In genomic region chr5:17229308-17229707, GRCh38 we compare ENCODE assay signal across 11 cellular contexts. TPM values are rescaled to one million over a fixed set of nuclear protein-coding genes. Genes with fewer than 3 reads are reported as not detected.
DNase-seq lines count a peak whose midpoint lies in the region; ATAC-seq, FAIRE-seq and TF ChIP-seq lines count a peak whose summit lies in the region.
"Had no signal": no experiment of that assay in that cellular context is flagged by ENCODE, and none has a peak within 500 bp of the region (broad histone marks: within the 10 kb centered on the region; RNA-seq: fewer than 3 reads in every experiment).

No MANE protein-coding gene starts in this region.

- H3K27me3 ChIP-seq in gastroesophageal sphincter, result peaks cover 36% of the 10 kb centered on the region

- H3K36me3 Mint-ChIP-seq in glutamatergic neuron (ENCODE audit: unreplicated experiment), result peaks cover 4% of the 10 kb centered on the region
- no peaks in the 10 kb centered on the region for H3K36me3 Mint-ChIP-seq in activated T-cell treated with anti-CD3 and anti-CD28 coated beads, Interleukin-2, amount 50 U/mL, for 24 hours (ENCODE audit: low read depth)

- FAIRE-seq in GM12891 (lab: Jason Lieb, UNC), result no peak

- H3K4me1 ChIP-seq in gastroesophageal sphincter, result no peaks in the 10 kb centered on the region

- TF ChIP-seq CTCF in glutamatergic neuron (IDR thresholded peaks at IDR 0.05; ENCODE audit: partially characterized antibody, unreplicated experiment) (no peak), gastroesophageal sphincter (IDR thresholded peaks at IDR 0.05) (no peak)

- peaks cover 73% of the 10 kb centered on the region for H3K4me1 Mint-ChIP-seq in glutamatergic neuron (ENCODE audit: low read depth, unreplicated experiment)
- H3K4me1 Mint-ChIP-seq in activated T-cell treated with anti-CD3 and anti-CD28 coated beads, Interleukin-2, amount 50 U/mL, for 24 hours (ENCODE audit: low read depth), result no peaks in the 10 kb centered on the region

- H3K4me3 Mint-ChIP-seq in glutamatergic neuron (ENCODE audit: unreplicated experiment), result peak overlapping the region; percentile 72
- no peak overlapping the region for H3K4me3 Mint-ChIP-seq in activated T-cell treated with anti-CD3 and anti-CD28 coated beads, Interleukin-2, amount 50 U/mL, for 24 hours

- H3K9me3 ChIP-seq in gastroesophageal sphincter, result no peaks in the 10 kb centered on the region

- TF ChIP-seq EP300 in gastroesophageal sphincter (IDR thresholded peaks at IDR 0.05), result no peak

- H3K27ac ChIP-seq in gastroesophageal sphincter, result no peak overlapping the region

- no peak overlapping the region for H3K4me3 ChIP-seq in gastroesophageal sphincter

- no peaks in the 10 kb centered on the region for H3K36me3 ChIP-seq in gastroesophageal sphincter

- H3K9me3 Mint-ChIP-seq in glutamatergic neuron (ENCODE audit: unreplicated experiment), result peaks cover 25% of the 10 kb centered on the region
- no peaks in the 10 kb centered on the region for H3K9me3 Mint-ChIP-seq in activated T-cell treated with anti-CD3 and anti-CD28 coated beads, Interleukin-2, amount 50 U/mL, for 24 hours

- ATAC-seq in GM21367 (IDR thresholded peaks at IDR 0.05; ENCODE audit: unreplicated experiment) (peak; percentile 26), HG03139 (IDR thresholded peaks at IDR 0.05; ENCODE audit: unreplicated experiment) (peak; percentile 41), gastroesophageal sphincter (no peak)

- TF ChIP-seq POLR2A in GM12891 (IDR thresholded peaks at IDR 0.05; ENCODE audit: low read depth, low read length), result no peak
- no peak for TF ChIP-seq POLR2A in gastroesophageal sphincter (IDR thresholded peaks at IDR 0.05)

- H3K27me3 Mint-ChIP-seq in glutamatergic neuron (ENCODE audit: unreplicated experiment), result peaks cover 4% of the 10 kb centered on the region
- H3K27me3 Mint-ChIP-seq in activated T-cell treated with anti-CD3 and anti-CD28 coated beads, Interleukin-2, amount 50 U/mL, for 24 hours, result peaks cover 13% of the 10 kb centered on the region

- DNase-seq in GM12891 (ENCODE audit: insufficient read length, low spot score) (no peak), glutamatergic neuron (no peak), anterior cingulate cortex (lab: John Stamatoyannopoulos, UW) (no peak), SHP77 (lab: John Stamatoyannopoulos, UW) (no peak)
- DNase-seq in activated T-cell treated with anti-CD3 and anti-CD28 coated beads, Interleukin-2, amount 50 U/mL, for 24 hours, result no peak
- DNase-seq: central memory CD4-positive, alpha-beta T cell; left cardiac atrium; stimulated activated CD4-positive, alpha-beta T cell treated with anti-CD3 and anti-CD28 coated beads, Interleukin-2, amount 100 ng/mL, for 24 hours had no signal

- WGBS in gastroesophageal sphincter (ENCODE audit: low coverage in 1 of 2), 2 donors, result 58 to 66% methylated on average over 4 of the region's 4 CpGs

- peak overlapping the region; percentile 77 for H3K27ac Mint-ChIP-seq in glutamatergic neuron (ENCODE audit: unreplicated experiment)
- H3K27ac Mint-ChIP-seq in activated T-cell treated with anti-CD3 and anti-CD28 coated beads, Interleukin-2, amount 50 U/mL, for 24 hours, result no peak overlapping the region

TF ChIP-seq in GM12891, 5 proteins besides CTCF, POLR2A, EP300 and RAD21:
- TF ChIP-seq POLR2AphosphoS5 (IDR thresholded peaks at IDR 0.05; ENCODE audit: low read depth, low read length), result no peak
- TF ChIP-seq SPI1 (IDR thresholded peaks at IDR 0.05; ENCODE audit: low read depth, low read length), result peak; percentile 27
TF ChIP-seq in GM12891: peak in this region for 1.

RNA-seq across cellular contexts. Expression of gene BASP1, which starts 11.9 kb away (rescaled TPM):
- polyA plus RNA-seq in GM12891 (2012; ENCODE audit: low read depth, missing spikeins), result 137 TPM
- 832 TPM for total RNA-seq in glutamatergic neuron (ENCODE audit: unreplicated experiment)
- 10 to 100 TPM in 1 of 4 donors, 1 to 10 TPM in 2, under 1 TPM in 1; 0.31 to 12.9 (median 5.5) TPM for total RNA-seq in gastroesophageal sphincter

Comparison
In these comparisons a context has a peak if more than half of its experiments do, and no peak if none do; other contexts are left out.
1. RNA of gene BASP1, which starts 11.9 kb away (total RNA-seq): 832 TPM in glutamatergic neuron (single experiment); 0.31 to 12.9 TPM in gastroesophageal sphincter; every median in the first group is over 10 times any median in the second.